Comparison of ENCODE assay signal across 13 cellular contexts in the genomic region with DNA sequence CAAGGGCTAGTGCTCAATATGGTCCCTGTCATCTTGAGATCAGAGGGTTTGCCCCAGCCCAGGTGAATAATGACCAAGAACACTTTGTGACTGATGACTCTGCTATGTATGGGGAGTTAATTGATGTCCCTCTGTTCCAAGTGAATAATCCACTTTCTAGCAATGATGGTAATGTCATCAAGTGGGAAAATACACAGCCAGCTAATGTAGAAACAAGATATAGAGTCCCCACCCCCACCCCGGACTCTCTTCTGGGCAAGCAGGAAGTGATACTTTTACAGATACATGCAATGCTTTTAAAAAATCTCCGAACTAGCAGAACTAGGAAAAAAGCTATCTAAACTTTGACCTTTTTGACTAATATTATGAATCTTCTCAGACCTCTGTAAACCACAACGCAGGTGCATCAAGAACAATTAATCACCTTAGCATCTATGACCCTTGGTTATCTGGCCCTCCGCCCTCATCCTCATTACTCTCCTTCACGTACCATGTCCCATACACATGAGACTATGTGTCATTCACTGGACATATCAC. TPM values are rescaled to one million over a fixed set of nuclear protein-coding genes. Genes with fewer than 3 reads are reported as not detected.
DNase-seq lines count a peak whose midpoint lies in the region; ATAC-seq and TF ChIP-seq lines count a peak whose summit lies in the region.
"Had no signal": no experiment of that assay in that cellular context is flagged by ENCODE, and none has a peak within 500 bp of the region (broad histone marks: within the 10 kb centered on the region; RNA-seq: fewer than 3 reads in every experiment).

No MANE protein-coding gene starts in this region.

- no peak overlapping the region for H3K27ac ChIP-seq in gastrocnemius medialis
- H3K27ac ChIP-seq: adrenal gland had no signal

- no peak overlapping the region for H3K4me3 ChIP-seq in gastrocnemius medialis
- H3K4me3 ChIP-seq: adrenal gland had no signal

- H3K27ac Mint-ChIP-seq in stimulated activated naive B cell treated with anti-CD40 and anti-IgM and Interleukin-4, amounts not matched to agents 10 μg/mL and 1 μg/mL and 100 μg/mL, for 72 hours: peak overlapping the region; percentile 74
- no peak overlapping the region for H3K27ac Mint-ChIP-seq in chondrocyte (ENCODE audit: unreplicated experiment)
- H3K27ac Mint-ChIP-seq: activated CD4-positive, alpha-beta T cell treated with anti-CD3 and anti-CD28 coated beads, Interleukin-2, amount 10 ng/mL, durations not matched to agents 7 days and 5 days had no signal

- H3K36me3 ChIP-seq in gastrocnemius medialis: no peaks in the 10 kb centered on the region
- H3K36me3 ChIP-seq: adrenal gland had no signal

- in situ Hi-C loops in gastrocnemius medialis (cut with MboI; ENCODE audit: low sequenced_read_pairs in 4 of 4): no loop called here

- TF ChIP-seq POLR2A in gastrocnemius medialis (IDR thresholded peaks at IDR 0.05): no peak

- intact Hi-C loops in gastrocnemius medialis (cut with DNase I; ENCODE audit: low total_unique reads): no loop called here

- peak overlapping the region; percentile 7 to 23 for H3K4me3 Mint-ChIP-seq in stimulated activated naive B cell treated with anti-CD40 and anti-IgM and Interleukin-4, amounts not matched to agents 10 μg/mL and 1 μg/mL and 100 μg/mL, for 72 hours
- H3K4me3 Mint-ChIP-seq in chondrocyte (ENCODE audit: unreplicated experiment): no peak overlapping the region
- H3K4me3 Mint-ChIP-seq: activated CD4-positive, alpha-beta T cell treated with anti-CD3 and anti-CD28 coated beads, Interleukin-2, amount 10 ng/mL, durations not matched to agents 7 days and 5 days had no signal

- no peak for TF ChIP-seq CTCF in chondrocyte (IDR thresholded peaks at IDR 0.05)
- TF ChIP-seq CTCF in gastrocnemius medialis (IDR thresholded peaks at IDR 0.05 in 4 of 5, conservative IDR thresholded peaks at IDR 0.05 in 1 of 5): no peak

- no peak for DNase-seq in activated CD4-positive, CD25-positive, alpha-beta regulatory T cell (lab: John Stamatoyannopoulos, UW)
- peak; percentile 33 for DNase-seq in stimulated activated naive B cell treated with anti-CD40 and anti-IgM and Interleukin-4, amounts not matched to agents 10 μg/mL and 1 μg/mL and 100 μg/mL, for 72 hours
- DNase-seq in chondrocyte (ENCODE audit: low spot score): no peak
- DNase-seq in gastrocnemius medialis: no peak
- no peak for DNase-seq in NCI-H345 (lab: John Stamatoyannopoulos, UW)
- DNase-seq: activated CD4-positive, alpha-beta T cell treated with anti-CD3 and anti-CD28 coated beads, Interleukin-2, amount 10 ng/mL, durations not matched to agents 7 days and 5 days; adrenal gland; EL; stimulated activated CD4-positive, alpha-beta T cell treated with anti-CD3 and anti-CD28 coated beads, Interleukin-4, amount 100 ng/mL, for 1 hour had no signal

- H3K9me3 ChIP-seq in gastrocnemius medialis: no peaks in the 10 kb centered on the region
- H3K9me3 ChIP-seq: adrenal gland had no signal

- ATAC-seq in activated CD4-positive, CD25-positive, alpha-beta regulatory T cell treated with anti-CD3 and anti-CD28 coated beads, Interleukin-2, amount 50 U/mL, for 24 hours: peak; percentile 17 to 63
- ATAC-seq in HG02623 (IDR thresholded peaks at IDR 0.05; ENCODE audit: unreplicated experiment): peak; percentile 69
- peak; percentile 78 for ATAC-seq in HG03442 (IDR thresholded peaks at IDR 0.05; ENCODE audit: unreplicated experiment)
- ATAC-seq in stimulated activated naive B cell treated with anti-CD40 and anti-IgM and Interleukin-4, amounts not matched to agents 10 μg/mL and 1 μg/mL and 100 μg/mL, for 72 hours (replicated peaks): peak; percentile 82 to 87
- no peak for ATAC-seq in gastrocnemius medialis

- no peaks in the 10 kb centered on the region for H3K4me1 ChIP-seq in gastrocnemius medialis
- H3K4me1 ChIP-seq: adrenal gland had no signal

- H3K9me3 Mint-ChIP-seq in stimulated activated naive B cell treated with anti-CD40 and anti-IgM and Interleukin-4, amounts not matched to agents 10 μg/mL and 1 μg/mL and 100 μg/mL, for 72 hours: no peaks in the 10 kb centered on the region
- H3K9me3 Mint-ChIP-seq in chondrocyte (ENCODE audit: low read depth): no peaks in the 10 kb centered on the region
- H3K9me3 Mint-ChIP-seq: activated CD4-positive, alpha-beta T cell treated with anti-CD3 and anti-CD28 coated beads, Interleukin-2, amount 10 ng/mL, durations not matched to agents 7 days and 5 days had no signal

- no peaks in the 10 kb centered on the region for H3K36me3 Mint-ChIP-seq in stimulated activated naive B cell treated with anti-CD40 and anti-IgM and Interleukin-4, amounts not matched to agents 10 μg/mL and 1 μg/mL and 100 μg/mL, for 72 hours
- no peaks in the 10 kb centered on the region for H3K36me3 Mint-ChIP-seq in chondrocyte (ENCODE audit: low read depth)

- H3K27me3 Mint-ChIP-seq in stimulated activated naive B cell treated with anti-CD40 and anti-IgM and Interleukin-4, amounts not matched to agents 10 μg/mL and 1 μg/mL and 100 μg/mL, for 72 hours: no peaks in the 10 kb centered on the region
- peaks cover 9% of the 10 kb centered on the region for H3K27me3 Mint-ChIP-seq in chondrocyte (ENCODE audit: low read depth)
- H3K27me3 Mint-ChIP-seq: activated CD4-positive, alpha-beta T cell treated with anti-CD3 and anti-CD28 coated beads, Interleukin-2, amount 10 ng/mL, durations not matched to agents 7 days and 5 days had no signal

- H3K27me3 ChIP-seq in gastrocnemius medialis: no peaks in the 10 kb centered on the region
- H3K27me3 ChIP-seq: adrenal gland had no signal

- H3K4me1 Mint-ChIP-seq in stimulated activated naive B cell treated with anti-CD40 and anti-IgM and Interleukin-4, amounts not matched to agents 10 μg/mL and 1 μg/mL and 100 μg/mL, for 72 hours: peaks cover 22 to 28% of the 10 kb centered on the region in 2 donors
- H3K4me1 Mint-ChIP-seq in chondrocyte (ENCODE audit: low read depth): no peaks in the 10 kb centered on the region
- H3K4me1 Mint-ChIP-seq: activated CD4-positive, alpha-beta T cell treated with anti-CD3 and anti-CD28 coated beads, Interleukin-2, amount 10 ng/mL, durations not matched to agents 7 days and 5 days had no signal

RNA-seq across cellular contexts. Expression of gene CNR1, which starts 30.5 kb away (rescaled TPM):
- total RNA-seq in chondrocyte (not detected in 3 replicates), gastrocnemius medialis (1 to 10 TPM; 4.9 to 9.4 (median 5.9) TPM)
- total RNA-seq: A172; activated CD4-positive, alpha-beta T cell treated with anti-CD3 and anti-CD28 coated beads, Interleukin-2, amount 10 ng/mL, durations not matched to agents 7 days and 5 days had no signal

Comparison
In these comparisons a context has a peak if more than half of its experiments do, and no peak if none do; other contexts are left out.
1. ATAC-seq: peak in activated CD4-positive, CD25-positive, alpha-beta regulatory T cell treated with anti-CD3 and anti-CD28 coated beads, Interleukin-2, amount 50 U/mL, for 24 hours (2 of 2), HG02623 (single experiment), HG03442 (single experiment) and stimulated activated naive B cell treated with anti-CD40 and anti-IgM and Interleukin-4, amounts not matched to agents 10 μg/mL and 1 μg/mL and 100 μg/mL, for 72 hours (2 of 2); none in gastrocnemius medialis (0 of 2).